21 cellular contexts compared by ENCODE assay signal in genomic region chr1:15148975-15149374, GRCh38. TPM values are rescaled to one million over a fixed set of nuclear protein-coding genes. Genes with fewer than 3 reads are reported as not detected.
"Had no signal": no experiment of that assay in that cellular context is flagged by ENCODE, and none has a peak within 500 bp of the region (broad histone marks: within the 10 kb centered on the region; RNA-seq: fewer than 3 reads in every experiment).

No MANE protein-coding gene starts in this region.

- H3K27ac Mint-ChIP-seq: dendritic cell treated with granulocyte-macrophage colony-stimulating factor and Interleukin-4, amounts not matched to agents 40 ng/mL and 50 ng/mL, for 4 days; effector memory CD8-positive, alpha-beta T cell; memory B cell; natural killer cell treated with Interleukin-12 subunit alpha and Interleukin-12 subunit beta and Interleukin-15 and Interleukin-18, amount 100 ng/mL, for 72 hours; neural progenitor cell had no signal

- H3K27ac ChIP-seq: left ventricle myocardium inferior, lower lobe of right lung, neural progenitor cell, ovary, tibial artery, upper lobe of right lung, vagina had no signal

- ATAC-seq: effector memory CD8-positive, alpha-beta T cell; left cardiac atrium; lower lobe of right lung; natural killer cell treated with Interleukin-12 subunit alpha and Interleukin-12 subunit beta and Interleukin-15 and Interleukin-18, amount 100 ng/mL, for 72 hours; right cardiac atrium; upper lobe of right lung had no signal

- H3K9me3 ChIP-seq: esophagus squamous epithelium, left ventricle myocardium inferior, lower lobe of right lung, ovary, tibial artery, upper lobe of right lung, vagina had no signal

- H3K4me3 ChIP-seq: esophagus squamous epithelium, left ventricle myocardium inferior, lower lobe of right lung, neural progenitor cell, ovary, smooth muscle cell, tibial artery, upper lobe of right lung, vagina had no signal

- H3K4me3 Mint-ChIP-seq: dendritic cell treated with granulocyte-macrophage colony-stimulating factor and Interleukin-4, amounts not matched to agents 40 ng/mL and 50 ng/mL, for 4 days; effector memory CD8-positive, alpha-beta T cell; memory B cell; natural killer cell treated with Interleukin-12 subunit alpha and Interleukin-12 subunit beta and Interleukin-15 and Interleukin-18, amount 100 ng/mL, for 72 hours; neural progenitor cell had no signal

- DNase-seq: effector memory CD8-positive, alpha-beta T cell; esophagus squamous epithelium; foreskin fibroblast; kidney; left cardiac atrium; left ventricle myocardium inferior; lower lobe of right lung; midbrain; nucleus accumbens; ovary; right cardiac atrium; stimulated activated CD4-positive, alpha-beta T cell treated with anti-CD3 and anti-CD28 coated beads, Interleukin-2, amount 100 ng/mL, for 48 hours; stimulated activated naive CD4-positive, alpha-beta T cell treated with Interleukin-2 at 50 U/mL for 16 hours; tibial artery; upper lobe of right lung had no signal

- H3K27me3 ChIP-seq: ovary, tibial artery, upper lobe of right lung, vagina had no signal

- H3K36me3 ChIP-seq: esophagus squamous epithelium, left ventricle myocardium inferior, lower lobe of right lung, neural progenitor cell, ovary, tibial artery, upper lobe of right lung, vagina had no signal

- H3K9me3 Mint-ChIP-seq: dendritic cell treated with granulocyte-macrophage colony-stimulating factor and Interleukin-4, amounts not matched to agents 40 ng/mL and 50 ng/mL, for 4 days; effector memory CD8-positive, alpha-beta T cell; memory B cell; natural killer cell treated with Interleukin-12 subunit alpha and Interleukin-12 subunit beta and Interleukin-15 and Interleukin-18, amount 100 ng/mL, for 72 hours; neural progenitor cell had no signal

- H3K4me1 Mint-ChIP-seq: memory B cell had no signal

- H3K36me3 Mint-ChIP-seq: memory B cell; natural killer cell treated with Interleukin-12 subunit alpha and Interleukin-12 subunit beta and Interleukin-15 and Interleukin-18, amount 100 ng/mL, for 72 hours; neural progenitor cell had no signal

RNA-seq across cellular contexts. Expression of gene TMEM51, which starts 4.6 kb away (rescaled TPM):
- total RNA-seq: natural killer cell treated with Interleukin-12 subunit alpha and Interleukin-12 subunit beta and Interleukin-15 and Interleukin-18, amount 100 ng/mL, for 72 hours had no signal
